In the genomic region with DNA sequence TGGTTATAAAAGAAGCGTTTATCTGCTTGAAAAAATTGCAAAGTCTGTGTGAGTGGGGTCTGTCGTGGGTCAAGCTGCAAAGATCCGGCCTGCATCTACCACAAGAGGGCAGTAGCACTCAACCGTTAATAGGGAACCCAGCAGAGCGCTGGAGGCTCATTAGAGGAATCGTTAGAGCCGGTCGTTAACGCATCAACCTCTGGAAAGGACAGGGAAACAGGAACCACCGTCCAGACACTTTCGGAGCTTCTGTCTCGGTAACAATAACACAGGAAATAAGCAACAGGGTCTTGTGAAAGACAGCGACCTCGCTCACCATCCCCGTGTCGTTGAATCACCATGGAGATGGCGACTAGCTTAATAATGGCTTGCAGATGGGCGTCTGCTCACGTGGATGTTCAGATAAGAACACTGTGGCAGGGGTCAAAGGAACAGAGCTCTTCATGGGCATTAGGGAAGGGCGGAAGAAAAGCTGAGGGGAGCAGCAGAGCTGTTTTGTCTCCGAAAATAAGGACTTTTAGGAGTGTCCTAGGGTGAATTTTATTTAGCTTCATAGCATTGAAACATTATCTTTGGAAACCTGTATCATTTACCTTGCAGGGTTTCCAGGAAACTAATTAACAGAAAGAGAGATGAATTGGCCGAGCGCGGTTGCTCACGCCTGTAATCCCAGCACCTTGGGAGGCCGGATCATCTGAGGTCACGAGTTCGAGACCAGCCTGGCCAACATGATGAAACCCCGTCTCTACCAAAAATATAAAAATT, we compare ENCODE assay signal across 8 cellular contexts. TPM values are rescaled to one million over a fixed set of nuclear protein-coding genes. Genes with fewer than 3 reads are reported as not detected.
A peak's percentile ranks its signal among the peaks of the same experiment; 100 is the strongest.
DNase-seq lines count a peak whose midpoint lies in the region; ATAC-seq, FAIRE-seq and TF ChIP-seq lines count a peak whose summit lies in the region.

No MANE protein-coding gene starts in this region.

- H3K4me1 Mint-ChIP-seq in WTC11 = peaks cover 5% of the 10 kb centered on the region; the same call in 1 of the 2 replicates
- peaks cover 6% of the 10 kb centered on the region for H3K4me1 Mint-ChIP-seq in central memory CD8-positive, alpha-beta T cell

- peak overlapping the region; percentile 79 for H3K27ac Mint-ChIP-seq in WTC11
- H3K27ac Mint-ChIP-seq in central memory CD8-positive, alpha-beta T cell (ENCODE audit: low read depth) = peak overlapping the region; percentile 41

- POLR2A ChIA-PET in WTC11 (lab: Charles Lee) = interaction anchor here (1.1 kb wide), 1 partner anchor 12 kb away, joined by 3 read pairs; no protein-coding TSS in a partner anchor

- peak; percentile 91 for DNase-seq in D341Med (ENCODE audit: low spot score)
- DNase-seq in NCI-H2227 treated with DMSO at 0.1 percent for 48 hours (lab: John Stamatoyannopoulos, UW) = peak; percentile 83
- DNase-seq in WTC11 (ENCODE audit: low spot score) = peak; percentile 78
- DNase-seq in central memory CD8-positive, alpha-beta T cell (ENCODE audit: low spot score in 2 of 2) = peak; percentile 46
- peak; percentile 60 for DNase-seq in stimulated activated CD4-positive, alpha-beta T cell treated with anti-CD3 and anti-CD28 coated beads, Interleukin-12 subunit alpha, Interleukin-12 subunit beta, amount 100 ng/mL, for 4 hours

- CTCF ChIA-PET in WTC11 (lab: Charles Lee) = interaction anchor here (0.5 to 6.9 kb wide), 61 partner anchors 9 to 1457 kb away, joined by 3 to 114 read pairs (median 4); partner anchors contain the start of genes CRLF3, GOSR1, NSRP1 and SLC6A4

- peak overlapping the region; percentile 72 for H3K4me3 Mint-ChIP-seq in WTC11
- peak overlapping the region; percentile 82 for H3K4me3 Mint-ChIP-seq in central memory CD8-positive, alpha-beta T cell

- no peaks in the 10 kb centered on the region for H3K36me3 Mint-ChIP-seq in WTC11
- peaks cover 2% of the 10 kb centered on the region for H3K36me3 Mint-ChIP-seq in central memory CD8-positive, alpha-beta T cell (ENCODE audit: insufficient read depth)

- peak; percentile 94 for FAIRE-seq in islet of Langerhans (lab: Jason Lieb, UNC)

- peak; percentile 61 for TF ChIP-seq CTCF in WTC11 (IDR thresholded peaks at IDR 0.05)

- no peaks in the 10 kb centered on the region for H3K9me3 Mint-ChIP-seq in WTC11
- no peaks in the 10 kb centered on the region for H3K9me3 Mint-ChIP-seq in central memory CD8-positive, alpha-beta T cell

- H3K27me3 Mint-ChIP-seq in WTC11 (ENCODE audit: low read depth) = no peaks in the 10 kb centered on the region
- no peaks in the 10 kb centered on the region for H3K27me3 Mint-ChIP-seq in central memory CD8-positive, alpha-beta T cell

- ATAC-seq in HG02642 (IDR thresholded peaks at IDR 0.05; ENCODE audit: poor library complexity, unreplicated experiment) (peak; percentile 75), WTC11 (peak; percentile 96), HG02623 (IDR thresholded peaks at IDR 0.05; ENCODE audit: unreplicated experiment) (no peak)
- peak; percentile 92 for ATAC-seq in central memory CD8-positive, alpha-beta T cell (replicated peaks; ENCODE audit: extremely low read depth, poor library complexity, severe bottlenecking)

TF ChIP-seq in WTC11, 78 proteins besides CTCF, POLR2A, EP300 and RAD21:
- TF ChIP-seq HMGA2 (CRISPR knock-in tag; IDR thresholded peaks at IDR 0.05) = no peak
- TF ChIP-seq CREM (CRISPR knock-in tag; IDR thresholded peaks at IDR 0.05) = no peak
- no peak for TF ChIP-seq ZMAT4 (CRISPR knock-in tag; IDR thresholded peaks at IDR 0.05)
- TF ChIP-seq E2F4 (CRISPR knock-in tag; IDR thresholded peaks at IDR 0.05; ENCODE audit: borderline replicate concordance, low read depth) = no peak
- TF ChIP-seq, protein P1, sequence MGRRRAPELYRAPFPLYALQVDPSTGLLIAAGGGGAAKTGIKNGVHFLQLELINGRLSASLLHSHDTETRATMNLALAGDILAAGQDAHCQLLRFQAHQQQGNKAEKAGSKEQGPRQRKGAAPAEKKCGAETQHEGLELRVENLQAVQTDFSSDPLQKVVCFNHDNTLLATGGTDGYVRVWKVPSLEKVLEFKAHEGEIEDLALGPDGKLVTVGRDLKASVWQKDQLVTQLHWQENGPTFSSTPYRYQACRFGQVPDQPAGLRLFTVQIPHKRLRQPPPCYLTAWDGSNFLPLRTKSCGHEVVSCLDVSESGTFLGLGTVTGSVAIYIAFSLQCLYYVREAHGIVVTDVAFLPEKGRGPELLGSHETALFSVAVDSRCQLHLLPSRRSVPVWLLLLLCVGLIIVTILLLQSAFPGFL (CRISPR knock-in tag; IDR thresholded peaks at IDR 0.05; ENCODE audit: borderline replicate concordance) = no peak
- TF ChIP-seq SMAD3 (CRISPR knock-in tag; IDR thresholded peaks at IDR 0.05; ENCODE audit: borderline replicate concordance) = no peak
- no peak for TF ChIP-seq CBFB (CRISPR knock-in tag; IDR thresholded peaks at IDR 0.05; ENCODE audit: low read depth)
- no peak for TF ChIP-seq ATF1 (CRISPR knock-in tag; IDR thresholded peaks at IDR 0.05)
- TF ChIP-seq ELF4 (CRISPR knock-in tag; IDR thresholded peaks at IDR 0.05; ENCODE audit: low read depth) = no peak
- no peak for TF ChIP-seq NFATC4 (CRISPR knock-in tag; IDR thresholded peaks at IDR 0.05)
- TF ChIP-seq, protein P2, sequence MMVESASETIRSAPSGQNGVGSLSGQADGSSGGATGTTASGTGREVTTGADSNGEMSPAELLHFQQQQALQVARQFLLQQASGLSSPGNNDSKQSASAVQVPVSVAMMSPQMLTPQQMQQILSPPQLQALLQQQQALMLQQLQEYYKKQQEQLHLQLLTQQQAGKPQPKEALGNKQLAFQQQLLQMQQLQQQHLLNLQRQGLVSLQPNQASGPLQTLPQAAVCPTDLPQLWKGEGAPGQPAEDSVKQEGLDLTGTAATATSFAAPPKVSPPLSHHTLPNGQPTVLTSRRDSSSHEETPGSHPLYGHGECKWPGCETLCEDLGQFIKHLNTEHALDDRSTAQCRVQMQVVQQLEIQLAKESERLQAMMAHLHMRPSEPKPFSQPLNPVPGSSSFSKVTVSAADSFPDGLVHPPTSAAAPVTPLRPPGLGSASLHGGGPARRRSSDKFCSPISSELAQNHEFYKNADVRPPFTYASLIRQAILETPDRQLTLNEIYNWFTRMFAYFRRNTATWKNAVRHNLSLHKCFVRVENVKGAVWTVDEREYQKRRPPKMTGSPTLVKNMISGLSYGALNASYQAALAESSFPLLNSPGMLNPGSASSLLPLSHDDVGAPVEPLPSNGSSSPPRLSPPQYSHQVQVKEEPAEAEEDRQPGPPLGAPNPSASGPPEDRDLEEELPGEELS (CRISPR knock-in tag; IDR thresholded peaks at IDR 0.05) = no peak
- no peak for TF ChIP-seq FOXJ3 (CRISPR knock-in tag; IDR thresholded peaks at IDR 0.05; ENCODE audit: borderline replicate concordance)
- no peak for TF ChIP-seq ZBTB21 (CRISPR knock-in tag; IDR thresholded peaks at IDR 0.05; ENCODE audit: borderline replicate concordance)
- TF ChIP-seq ZNF219 (CRISPR knock-in tag; IDR thresholded peaks at IDR 0.05; ENCODE audit: borderline replicate concordance) = no peak
- TF ChIP-seq IRF2 (CRISPR knock-in tag; IDR thresholded peaks at IDR 0.05; ENCODE audit: borderline replicate concordance, low read depth) = no peak
- TF ChIP-seq NR2C2 (CRISPR knock-in tag; IDR thresholded peaks at IDR 0.05) = no peak
- TF ChIP-seq, protein P3, sequence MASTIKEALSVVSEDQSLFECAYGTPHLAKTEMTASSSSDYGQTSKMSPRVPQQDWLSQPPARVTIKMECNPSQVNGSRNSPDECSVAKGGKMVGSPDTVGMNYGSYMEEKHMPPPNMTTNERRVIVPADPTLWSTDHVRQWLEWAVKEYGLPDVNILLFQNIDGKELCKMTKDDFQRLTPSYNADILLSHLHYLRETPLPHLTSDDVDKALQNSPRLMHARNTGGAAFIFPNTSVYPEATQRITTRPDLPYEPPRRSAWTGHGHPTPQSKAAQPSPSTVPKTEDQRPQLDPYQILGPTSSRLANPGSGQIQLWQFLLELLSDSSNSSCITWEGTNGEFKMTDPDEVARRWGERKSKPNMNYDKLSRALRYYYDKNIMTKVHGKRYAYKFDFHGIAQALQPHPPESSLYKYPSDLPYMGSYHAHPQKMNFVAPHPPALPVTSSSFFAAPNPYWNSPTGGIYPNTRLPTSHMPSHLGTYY (CRISPR knock-in tag; IDR thresholded peaks at IDR 0.05) = no peak
- no peak for TF ChIP-seq RORB (CRISPR knock-in tag; IDR thresholded peaks at IDR 0.05)
- no peak for TF ChIP-seq EMX1 (CRISPR knock-in tag; IDR thresholded peaks at IDR 0.05)
- TF ChIP-seq, protein P4, sequence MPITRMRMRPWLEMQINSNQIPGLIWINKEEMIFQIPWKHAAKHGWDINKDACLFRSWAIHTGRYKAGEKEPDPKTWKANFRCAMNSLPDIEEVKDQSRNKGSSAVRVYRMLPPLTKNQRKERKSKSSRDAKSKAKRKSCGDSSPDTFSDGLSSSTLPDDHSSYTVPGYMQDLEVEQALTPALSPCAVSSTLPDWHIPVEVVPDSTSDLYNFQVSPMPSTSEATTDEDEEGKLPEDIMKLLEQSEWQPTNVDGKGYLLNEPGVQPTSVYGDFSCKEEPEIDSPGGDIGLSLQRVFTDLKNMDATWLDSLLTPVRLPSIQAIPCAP (CRISPR knock-in tag; IDR thresholded peaks at IDR 0.05) = no peak

RNA-seq across cellular contexts. Expression of gene NSRP1, which starts 11.9 kb away (rescaled TPM):
- total RNA-seq in WTC11 (2021) = 22.8 to 24.6 TPM (median 23.8 TPM) in 3 replicates
